Comparison of ENCODE assay signal across 9 cellular contexts in the genomic region with DNA sequence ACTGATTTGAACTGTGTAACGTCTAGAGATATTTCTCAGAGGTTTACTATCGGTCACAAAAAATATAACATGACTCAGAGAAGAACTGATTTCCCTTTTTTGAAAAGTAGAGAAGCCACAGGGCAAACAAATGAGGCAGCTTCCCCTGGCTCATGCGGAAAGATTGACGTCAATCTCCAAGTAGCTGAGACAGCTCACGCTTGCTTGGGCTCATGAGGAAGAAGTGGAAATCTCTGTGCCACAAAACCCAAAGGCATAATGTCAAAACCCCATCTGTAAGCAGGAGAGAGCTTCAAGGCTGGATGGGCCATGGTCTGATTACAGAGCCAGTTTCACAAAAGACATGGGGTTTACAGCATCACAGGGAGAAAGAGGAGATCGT.
DNase-seq lines count a peak whose midpoint lies in the region; ATAC-seq and TF ChIP-seq lines count a peak whose summit lies in the region.
"Had no signal": no experiment of that assay in that cellular context is flagged by ENCODE, and none has a peak within 500 bp of the region (broad histone marks: within the 10 kb centered on the region; RNA-seq: fewer than 3 reads in every experiment).

No MANE protein-coding gene starts in this region.

- no peak overlapping the region for H3K27ac ChIP-seq in left ventricle myocardium inferior (replicated peaks)
- no peak overlapping the region for H3K27ac ChIP-seq in psoas muscle

- no peak for TF ChIP-seq CTCF in left ventricle myocardium inferior (IDR thresholded peaks at IDR 0.05; ENCODE audit: borderline replicate concordance)
- TF ChIP-seq CTCF in activated CD8-positive, alpha-beta T cell treated with anti-CD3 and anti-CD28 coated beads for 36 hours (IDR thresholded peaks at IDR 0.05): no peak
- no peak for TF ChIP-seq CTCF in psoas muscle (IDR thresholded peaks at IDR 0.05)

- no peaks in the 10 kb centered on the region for H3K36me3 ChIP-seq in left ventricle myocardium inferior
- no peaks in the 10 kb centered on the region for H3K36me3 ChIP-seq in psoas muscle (ENCODE audit: insufficient read depth in 1 of 2, low read depth in 1 of 2)

- CTCF ChIA-PET in activated CD8-positive, alpha-beta T cell treated with anti-CD3 and anti-CD28 coated beads for 36 hours (lab: Charles Lee): interaction anchor here (1.2 to 1.5 kb wide), 4 partner anchors 11 to 192 kb away, joined by 3 to 5 read pairs (median 3); no protein-coding TSS in a partner anchor

- H3K4me1 ChIP-seq in left ventricle myocardium inferior (no peaks in the 10 kb centered on the region), psoas muscle (no peaks in the 10 kb centered on the region)
- H3K4me1 ChIP-seq: body of pancreas had no signal

- H3K4me3 ChIP-seq in left ventricle myocardium inferior (no peak overlapping the region), psoas muscle (no peak overlapping the region)
- H3K4me3 ChIP-seq: body of pancreas had no signal

- no peaks in the 10 kb centered on the region for H3K27me3 Mint-ChIP-seq in activated CD8-positive, alpha-beta T cell treated with anti-CD3 and anti-CD28 coated beads for 36 hours

- intact Hi-C loops in Right ventricle myocardium inferior (cut with DNase I): no loop called here
- intact Hi-C loops in left ventricle myocardium inferior (cut with micrococcal nuclease): no loop called here
- intact Hi-C loops in activated CD8-positive, alpha-beta T cell treated with anti-CD3 and anti-CD28 coated beads for 36 hours (cut with micrococcal nuclease): loop anchor here (2.0 kb wide), 1 partner anchor 16 kb away; no protein-coding TSS in a partner anchor
- intact Hi-C loops in psoas muscle (cut with DNase I): no loop called here

- H3K4me3 Mint-ChIP-seq in activated CD8-positive, alpha-beta T cell treated with anti-CD3 and anti-CD28 coated beads for 36 hours: peak overlapping the region; percentile 40

- ATAC-seq in Right ventricle myocardium inferior (peak; percentile 57), HG03457 (IDR thresholded peaks at IDR 0.05; ENCODE audit: unreplicated experiment) (peak; percentile 85), psoas muscle (no peak)
- peak; percentile 88 for ATAC-seq in activated CD8-positive, alpha-beta T cell treated with anti-CD3 and anti-CD28 coated beads for 36 hours
- ATAC-seq: body of pancreas had no signal

- no peaks in the 10 kb centered on the region for H3K9me3 ChIP-seq in left ventricle myocardium inferior (replicated peaks)
- H3K9me3 ChIP-seq in psoas muscle: no peaks in the 10 kb centered on the region
- H3K9me3 ChIP-seq: body of pancreas had no signal

- POLR2A ChIA-PET in activated CD8-positive, alpha-beta T cell treated with anti-CD3 and anti-CD28 coated beads for 36 hours (lab: Charles Lee): interaction anchor here (0.6 to 2.1 kb wide), 9 partner anchors 11 to 187 kb away, joined by 3 to 14 read pairs (median 4); no protein-coding TSS in a partner anchor

- H3K4me1 Mint-ChIP-seq in activated CD8-positive, alpha-beta T cell treated with anti-CD3 and anti-CD28 coated beads for 36 hours (ENCODE audit: low read depth): peaks cover 53% of the 10 kb centered on the region

- peaks cover 13% of the 10 kb centered on the region for H3K36me3 Mint-ChIP-seq in activated CD8-positive, alpha-beta T cell treated with anti-CD3 and anti-CD28 coated beads for 36 hours (ENCODE audit: low read depth)

- H3K9me3 Mint-ChIP-seq in activated CD8-positive, alpha-beta T cell treated with anti-CD3 and anti-CD28 coated beads for 36 hours: peaks cover 7% of the 10 kb centered on the region

- 63 to 69% (median 67%) methylated on average over 6 of the region's 6 CpGs for WGBS in psoas muscle, 3 donors

- H3K27ac Mint-ChIP-seq in activated CD8-positive, alpha-beta T cell treated with anti-CD3 and anti-CD28 coated beads for 36 hours: peak overlapping the region; percentile 96

- DNase-seq in Right ventricle myocardium inferior (ENCODE audit: missing footprints): no peak
- no peak for DNase-seq in left ventricle myocardium inferior
- DNase-seq in activated CD8-positive, alpha-beta T cell treated with anti-CD3 and anti-CD28 coated beads for 36 hours: peak; percentile 89
- DNase-seq in foreskin melanocyte: peak; percentile 97
- peak; percentile 47 to 73 (median 56) for DNase-seq in stimulated activated CD4-positive, alpha-beta T cell treated with anti-CD3 and anti-CD28 coated beads, TNF-alpha, amount 100 ng/mL, for 48 hours (ENCODE audit: low read depth in 3 of 3)
- DNase-seq in psoas muscle: no peak
- DNase-seq in NCI-H446 treated with DMSO at 0.1 percent for 48 hours (lab: John Stamatoyannopoulos, UW): no peak

- peaks cover 16% of the 10 kb centered on the region for H3K27me3 ChIP-seq in left ventricle myocardium inferior (ENCODE audit: low read depth)
- H3K27me3 ChIP-seq in psoas muscle (ENCODE audit: insufficient read depth in 3 of 3, low read length in 2 of 3): peaks cover 0 to 2% (median 0%) of the 10 kb centered on the region in 3 donors
- H3K27me3 ChIP-seq: body of pancreas had no signal

Comparison
In these comparisons a context has a peak if more than half of its experiments do, and no peak if none do; other contexts are left out.
1. ATAC-seq: peak in Right ventricle myocardium inferior (single experiment), HG03457 (single experiment) and activated CD8-positive, alpha-beta T cell treated with anti-CD3 and anti-CD28 coated beads for 36 hours (single experiment); none in psoas muscle (0 of 4).
2. DNase-seq: peak in activated CD8-positive, alpha-beta T cell treated with anti-CD3 and anti-CD28 coated beads for 36 hours (single experiment), foreskin melanocyte (single experiment) and stimulated activated CD4-positive, alpha-beta T cell treated with anti-CD3 and anti-CD28 coated beads, TNF-alpha, amount 100 ng/mL, for 48 hours (3 of 3); none in Right ventricle myocardium inferior (single experiment), left ventricle myocardium inferior (single experiment), psoas muscle (0 of 2) and NCI-H446 treated with DMSO at 0.1 percent for 48 hours (single experiment).